Comparison of ENCODE assay signal across 33 cellular contexts in genomic region chr15:36724901-36725300, GRCh38.
"Had no signal": no experiment of that assay in that cellular context is flagged by ENCODE, and none has a peak within 500 bp of the region (broad histone marks: within the 10 kb centered on the region; RNA-seq: fewer than 3 reads in every experiment).

No MANE protein-coding gene starts in this region.

- H3K36me3 ChIP-seq: ascending aorta had no signal

- H3K9me3 ChIP-seq: ascending aorta had no signal

- H3K4me3 ChIP-seq: ascending aorta had no signal

- H3K27ac Mint-ChIP-seq: activated B cell treated with CpG ODN at 0.5 μM for 24 hours; activated CD4-positive, alpha-beta memory T cell treated with anti-CD3 and anti-CD28 coated beads for 36 hours; activated CD4-positive, alpha-beta T cell treated with anti-CD3 and anti-CD28 coated beads, Interleukin-2, amount 10 ng/mL, durations not matched to agents 24 days and 14 days; activated CD8-positive, alpha-beta T cell treated with anti-CD3 and anti-CD28 coated beads for 36 hours; activated naive CD4-positive, alpha-beta T cell treated with anti-CD3 and anti-CD28 coated beads for 36 hours; activated naive CD4-positive, alpha-beta T cell treated with anti-CD3 and anti-CD28 coated beads, Interleukin-2, amount 50 U/mL, for 72 hours; activated naive CD8-positive, alpha-beta T cell treated with anti-CD3 and anti-CD28 coated beads for 36 hours; activated T-helper 1 cell treated with anti-CD3 and anti-CD28 coated beads, Interleukin-12 subunit alpha, Interleukin-12 subunit beta, Interleukin-2, Interleukin-4 antibody, amounts not matched to agents 30 ng/mL and 10 ng/mL and 1 ng/mL, durations not matched to agents 14 hours and 24 hours and 36 hours; activated T-helper 17 cell treated with anti-CD3 and anti-CD28 coated beads, Interleukin-2, amount 50 U/mL, for 72 hours; brain; T-helper 1 cell treated with Interleukin-12 subunit alpha and Interleukin-12 subunit beta and Interleukin-4 antibody, amounts not matched to agents 30 μg/mL and 1 μg/mL, for 36 hours; T-helper 2 cell treated with Interferon-gamma antibody and Interleukin-4, amounts not matched to agents 5 μg/mL and 100 μg/mL, for 36 hours had no signal

- H3K4me1 ChIP-seq: ascending aorta had no signal

- H3K4me1 Mint-ChIP-seq: activated B cell treated with CpG ODN at 0.5 μM for 24 hours; activated CD4-positive, alpha-beta T cell treated with anti-CD3 and anti-CD28 coated beads, Interleukin-2, amount 10 ng/mL, durations not matched to agents 24 days and 14 days; activated naive CD8-positive, alpha-beta T cell treated with anti-CD3 and anti-CD28 coated beads for 36 hours; activated T-helper 17 cell treated with anti-CD3 and anti-CD28 coated beads, Interleukin-2, amount 50 U/mL, for 72 hours; brain had no signal

- DNase-seq: activated B cell treated with CpG ODN at 0.5 μM for 24 hours; activated CD4-positive, alpha-beta memory T cell treated with anti-CD3 and anti-CD28 coated beads for 36 hours; activated CD4-positive, alpha-beta T cell treated with anti-CD3 and anti-CD28 coated beads for 4 hours; activated CD4-positive, alpha-beta T cell treated with anti-CD3 and anti-CD28 coated beads, Interleukin-2, amount 10 ng/mL, durations not matched to agents 24 days and 14 days; activated CD4-positive, alpha-beta T cell treated with anti-CD3 and anti-CD28 coated beads, Interleukin-2, amount 50 U/mL, for 1 hour; activated CD4-positive, alpha-beta T cell treated with anti-CD3 and anti-CD28 coated beads, Interleukin-2, amount 50 U/mL, for 4 hours; activated CD4-positive, CD25-positive, alpha-beta regulatory T cell treated with anti-CD3 and anti-CD28 coated beads, Interleukin-2, amount 50 U/mL, for 72 hours; activated CD8-positive, alpha-beta memory T cell treated with anti-CD3 and anti-CD28 coated beads, Interleukin-2, amount 50 U/mL, for 4 hours; activated CD8-positive, alpha-beta T cell treated with anti-CD3 and anti-CD28 coated beads for 36 hours; activated effector memory CD4-positive, alpha-beta T cell treated with anti-CD3 and anti-CD28 coated beads, Interleukin-2, amount 50 U/mL, for 16 hours; activated gamma-delta T cell treated with Interleukin-2 at 50 U/mL for 16 hours; activated naive CD4-positive, alpha-beta T cell; activated naive CD4-positive, alpha-beta T cell treated with anti-CD3 and anti-CD28 coated beads for 36 hours; activated naive CD4-positive, alpha-beta T cell treated with anti-CD3 and anti-CD28 coated beads, Interleukin-2, amount 50 U/mL, for 16 hours; activated naive CD8-positive, alpha-beta T cell treated with anti-CD3 and anti-CD28 coated beads for 36 hours; activated T-cell treated with anti-CD3 and anti-CD28 coated beads for 4 hours; activated T-cell treated with anti-CD3 and anti-CD28 coated beads, Interleukin-2, amount 50 U/mL, for 1 hour; activated T-cell treated with anti-CD3 and anti-CD28 coated beads, Interleukin-2, amount 50 U/mL, for 4 hours; activated T-cell treated with anti-CD3 and anti-CD28 coated beads, Interleukin-2, amount 50 U/mL, for 72 hours; amygdala; anterior cingulate cortex; central memory CD4-positive, alpha-beta T cell; T-helper 1 cell; T-helper 2 cell; T-helper 9 cell had no signal

- H3K9me3 Mint-ChIP-seq: activated B cell treated with CpG ODN at 0.5 μM for 24 hours; activated CD4-positive, alpha-beta memory T cell treated with anti-CD3 and anti-CD28 coated beads for 36 hours; activated CD4-positive, alpha-beta T cell treated with anti-CD3 and anti-CD28 coated beads, Interleukin-2, amount 10 ng/mL, durations not matched to agents 24 days and 14 days; activated CD8-positive, alpha-beta T cell treated with anti-CD3 and anti-CD28 coated beads for 36 hours; activated naive CD4-positive, alpha-beta T cell treated with anti-CD3 and anti-CD28 coated beads for 36 hours; activated naive CD4-positive, alpha-beta T cell treated with anti-CD3 and anti-CD28 coated beads, Interleukin-2, amount 50 U/mL, for 72 hours; activated naive CD8-positive, alpha-beta T cell treated with anti-CD3 and anti-CD28 coated beads for 36 hours; activated T-cell treated with anti-CD3 and anti-CD28 coated beads, Interleukin-2, amount 50 U/mL, for 4 hours; activated T-helper 1 cell treated with anti-CD3 and anti-CD28 coated beads, Interleukin-12 subunit alpha, Interleukin-12 subunit beta, Interleukin-2, Interleukin-4 antibody, amounts not matched to agents 30 ng/mL and 10 ng/mL and 1 ng/mL, durations not matched to agents 14 hours and 24 hours and 36 hours; activated T-helper 17 cell treated with anti-CD3 and anti-CD28 coated beads, Interleukin-2, amount 50 U/mL, for 72 hours; brain; T-helper 1 cell treated with Interleukin-12 subunit alpha and Interleukin-12 subunit beta and Interleukin-4 antibody, amounts not matched to agents 30 μg/mL and 1 μg/mL, for 36 hours; T-helper 2 cell treated with Interferon-gamma antibody and Interleukin-4, amounts not matched to agents 5 μg/mL and 100 μg/mL, for 36 hours had no signal

- H3K27me3 Mint-ChIP-seq: activated B cell treated with CpG ODN at 0.5 μM for 24 hours; activated CD4-positive, alpha-beta memory T cell treated with anti-CD3 and anti-CD28 coated beads for 36 hours; activated CD4-positive, alpha-beta T cell treated with anti-CD3 and anti-CD28 coated beads, Interleukin-2, amount 10 ng/mL, durations not matched to agents 24 days and 14 days; activated CD8-positive, alpha-beta T cell treated with anti-CD3 and anti-CD28 coated beads for 36 hours; activated naive CD8-positive, alpha-beta T cell treated with anti-CD3 and anti-CD28 coated beads for 36 hours; activated T-helper 17 cell treated with anti-CD3 and anti-CD28 coated beads, Interleukin-2, amount 50 U/mL, for 72 hours; brain had no signal

- H3K4me3 Mint-ChIP-seq: activated B cell treated with CpG ODN at 0.5 μM for 24 hours; activated CD4-positive, alpha-beta memory T cell treated with anti-CD3 and anti-CD28 coated beads for 36 hours; activated CD4-positive, alpha-beta T cell treated with anti-CD3 and anti-CD28 coated beads, Interleukin-2, amount 10 ng/mL, durations not matched to agents 24 days and 14 days; activated CD8-positive, alpha-beta T cell treated with anti-CD3 and anti-CD28 coated beads for 36 hours; activated naive CD4-positive, alpha-beta T cell treated with anti-CD3 and anti-CD28 coated beads for 36 hours; activated naive CD8-positive, alpha-beta T cell treated with anti-CD3 and anti-CD28 coated beads for 36 hours; activated T-cell treated with anti-CD3 and anti-CD28 coated beads, Interleukin-2, amount 50 U/mL, for 4 hours; activated T-cell treated with anti-CD3 and anti-CD28 coated beads, Interleukin-2, amount 50 U/mL, for 72 hours; activated T-helper 1 cell treated with anti-CD3 and anti-CD28 coated beads, Interleukin-12 subunit alpha, Interleukin-12 subunit beta, Interleukin-2, Interleukin-4 antibody, amounts not matched to agents 30 ng/mL and 10 ng/mL and 1 ng/mL, durations not matched to agents 14 hours and 24 hours and 36 hours; activated T-helper 17 cell treated with anti-CD3 and anti-CD28 coated beads, Interleukin-2, amount 50 U/mL, for 72 hours; brain; T-helper 1 cell treated with Interleukin-12 subunit alpha and Interleukin-12 subunit beta and Interleukin-4 antibody, amounts not matched to agents 30 μg/mL and 1 μg/mL, for 36 hours; T-helper 2 cell treated with Interferon-gamma antibody and Interleukin-4, amounts not matched to agents 5 μg/mL and 100 μg/mL, for 36 hours had no signal

- ATAC-seq: activated CD8-positive, alpha-beta T cell treated with anti-CD3 and anti-CD28 coated beads for 36 hours; activated naive CD4-positive, alpha-beta T cell treated with anti-CD3 and anti-CD28 coated beads, Interleukin-2, amount 50 U/mL, for 72 hours; activated T-cell treated with anti-CD3 and anti-CD28 coated beads, Interleukin-2, amount 50 U/mL, for 4 hours; activated T-cell treated with anti-CD3 and anti-CD28 coated beads, Interleukin-2, amount 50 U/mL, for 72 hours; activated T-helper 17 cell treated with anti-CD3 and anti-CD28 coated beads, Interleukin-2, amount 50 U/mL, for 72 hours had no signal

- H3K27me3 ChIP-seq: ascending aorta had no signal

- H3K27ac ChIP-seq: ascending aorta, VCaP had no signal
